1 cellular context compared by ENCODE assay signal in genomic region chr22:20565761-20566160, GRCh38.
TF ChIP-seq lines count a peak whose summit lies in the region.

No MANE protein-coding gene starts in this region.

TF ChIP-seq in IMR-90, 13 proteins besides CTCF, POLR2A, EP300 and RAD21:
- no peak for TF ChIP-seq RCOR1 (IDR thresholded peaks at IDR 0.05; ENCODE audit: insufficient replicate concordance, low read length)
- no peak for TF ChIP-seq CEBPB (IDR thresholded peaks at IDR 0.05; ENCODE audit: low read depth, low read length)
- TF ChIP-seq ELK1 (IDR thresholded peaks at IDR 0.05; ENCODE audit: borderline replicate concordance, low read depth, low read length): no peak
- no peak for TF ChIP-seq MAFK (IDR thresholded peaks at IDR 0.05; ENCODE audit: low read depth, low read length)
- TF ChIP-seq FOS (IDR thresholded peaks at IDR 0.05; ENCODE audit: low read depth, low read length): no peak
- TF ChIP-seq MXI1 (IDR thresholded peaks at IDR 0.05; ENCODE audit: borderline replicate concordance, low read depth, low read length): no peak
- no peak for TF ChIP-seq NFE2L2 (IDR thresholded peaks at IDR 0.05; ENCODE audit: low read depth, low read length)
- TF ChIP-seq RFX5 (IDR thresholded peaks at IDR 0.05; ENCODE audit: low read depth, low read length): no peak
- no peak for TF ChIP-seq CHD1 (IDR thresholded peaks at IDR 0.05; ENCODE audit: low read depth, low read length)
- no peak for TF ChIP-seq SMC3 (IDR thresholded peaks at IDR 0.05; ENCODE audit: low read depth, low read length)
- no peak for TF ChIP-seq USF2 (IDR thresholded peaks at IDR 0.05; ENCODE audit: low read depth, low read length)
- TF ChIP-seq MAZ (IDR thresholded peaks at IDR 0.05; ENCODE audit: borderline replicate concordance, low read depth, low read length): no peak
- no peak for TF ChIP-seq BHLHE40 (IDR thresholded peaks at IDR 0.05; ENCODE audit: low read depth, low read length)
